In the genomic region with DNA sequence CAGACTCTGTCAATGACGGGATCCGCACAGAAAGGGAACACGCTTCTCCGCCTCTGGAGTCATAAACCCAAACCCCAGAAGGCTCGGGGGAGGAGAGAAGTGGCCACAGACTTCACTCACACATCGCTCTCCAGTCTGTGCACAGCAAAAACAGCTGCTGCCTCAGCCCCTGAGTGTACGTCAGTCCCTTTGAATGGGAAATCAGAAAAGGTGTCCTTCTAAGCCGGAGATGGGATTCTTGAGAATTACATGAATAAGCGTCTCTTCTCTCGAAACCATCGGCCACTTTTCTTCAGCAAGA, we compare ENCODE assay signal across 15 cellular contexts.
"Had no signal": no experiment of that assay in that cellular context is flagged by ENCODE, and none has a peak within 500 bp of the region (broad histone marks: within the 10 kb centered on the region; RNA-seq: fewer than 3 reads in every experiment).

No MANE protein-coding gene starts in this region.

- H3K9me3 Mint-ChIP-seq: activated naive CD8-positive, alpha-beta T cell treated with anti-CD3 and anti-CD28 coated beads for 36 hours; activated T-cell treated with anti-CD3 and anti-CD28 coated beads, Interleukin-2, amount 50 U/mL, for 4 hours; natural killer cell; T-cell had no signal

- H3K27me3 Mint-ChIP-seq: T-cell had no signal

- H3K4me3 Mint-ChIP-seq: activated naive CD8-positive, alpha-beta T cell treated with anti-CD3 and anti-CD28 coated beads for 36 hours; natural killer cell; stimulated activated naive B cell treated with anti-CD40 and anti-IgM and Interleukin-4, amounts not matched to agents 10 μg/mL and 1 μg/mL and 100 μg/mL, for 72 hours had no signal

- H3K36me3 ChIP-seq: right lobe of liver, transverse colon had no signal

- H3K27ac Mint-ChIP-seq: activated naive CD8-positive, alpha-beta T cell treated with anti-CD3 and anti-CD28 coated beads for 36 hours; natural killer cell; stimulated activated naive B cell treated with anti-CD40 and anti-IgM and Interleukin-4, amounts not matched to agents 10 μg/mL and 1 μg/mL and 100 μg/mL, for 72 hours had no signal

- H3K36me3 Mint-ChIP-seq: activated naive CD8-positive, alpha-beta T cell treated with anti-CD3 and anti-CD28 coated beads for 36 hours; natural killer cell; stimulated activated naive B cell treated with anti-CD40 and anti-IgM and Interleukin-4, amounts not matched to agents 10 μg/mL and 1 μg/mL and 100 μg/mL, for 72 hours; T-cell had no signal

- H3K27ac ChIP-seq: right lobe of liver, transverse colon had no signal

- H3K4me3 ChIP-seq: right lobe of liver, transverse colon had no signal

- DNase-seq: activated CD8-positive, alpha-beta memory T cell treated with anti-CD3 and anti-CD28 coated beads, Interleukin-2, amount 50 U/mL, for 48 hours; activated naive CD4-positive, alpha-beta T cell treated with Interleukin-2 at 50 U/mL for 16 hours; activated naive CD8-positive, alpha-beta T cell treated with anti-CD3 and anti-CD28 coated beads for 36 hours; activated T-cell treated with anti-CD3 and anti-CD28 coated beads, Interleukin-2, amount 50 U/mL, for 4 hours; cortex of kidney; erythroblast; hippocampal formation; left ventricle myocardium superior; natural killer cell; right lobe of liver; small intestine; stimulated activated CD4-positive, alpha-beta T cell treated with anti-CD3 and anti-CD28 coated beads, Interleukin-15, amount 100 ng/mL, for 24 hours; stimulated activated naive B cell treated with anti-CD40 and anti-IgM and Interleukin-4, amounts not matched to agents 10 μg/mL and 1 μg/mL and 100 μg/mL, for 72 hours; T-cell; transverse colon had no signal

- H3K9me3 ChIP-seq: right lobe of liver, transverse colon had no signal

- H3K4me1 Mint-ChIP-seq: stimulated activated naive B cell treated with anti-CD40 and anti-IgM and Interleukin-4, amounts not matched to agents 10 μg/mL and 1 μg/mL and 100 μg/mL, for 72 hours had no signal

- H3K27me3 ChIP-seq: right lobe of liver had no signal

- H3K4me1 ChIP-seq: right lobe of liver, transverse colon had no signal

- ATAC-seq: left ventricle myocardium superior; natural killer cell; right lobe of liver; stimulated activated naive B cell treated with anti-CD40 and anti-IgM and Interleukin-4, amounts not matched to agents 10 μg/mL and 1 μg/mL and 100 μg/mL, for 72 hours; T-cell had no signal
